Comparison of ENCODE assay signal across 9 cellular contexts in the genomic region with DNA sequence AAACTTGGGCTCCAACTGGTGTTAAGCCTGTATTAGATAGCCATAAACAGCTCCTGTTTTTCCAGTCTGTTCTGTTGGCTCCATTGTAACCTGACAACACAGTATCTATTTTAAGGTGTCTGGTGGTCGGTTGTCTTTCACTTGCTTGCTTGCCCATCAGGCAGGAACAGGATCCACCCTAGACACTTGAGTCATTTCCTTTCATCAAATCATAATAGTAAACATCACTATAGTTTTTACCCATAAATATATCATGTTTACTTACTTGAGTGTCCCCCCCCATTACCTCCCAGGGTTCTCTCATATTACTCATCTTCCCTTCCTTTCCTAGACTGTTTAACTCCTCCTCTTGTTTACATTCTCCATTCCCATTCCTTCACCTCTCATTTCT.
DNase-seq lines count a peak whose midpoint lies in the region; ATAC-seq lines count a peak whose summit lies in the region.
"Had no signal": no experiment of that assay in that cellular context is flagged by ENCODE, and none has a peak within 500 bp of the region (broad histone marks: within the 10 kb centered on the region; RNA-seq: fewer than 3 reads in every experiment).

No MANE protein-coding gene starts in this region.

- H3K27ac Mint-ChIP-seq in stimulated activated naive CD8-positive, alpha-beta T cell treated with anti-CD3 and anti-CD28 coated beads, Interleukin-15, Interleukin-2, amounts not matched to agents 100 ng/mL and 50 ng/mL, for 24 hours, result peak overlapping the region; percentile 18
- H3K27ac Mint-ChIP-seq in activated naive CD8-positive, alpha-beta T cell, result peak overlapping the region; percentile 66

- no peak for DNase-seq in stimulated activated naive CD8-positive, alpha-beta T cell treated with anti-CD3 and anti-CD28 coated beads, Interleukin-15, Interleukin-2, amounts not matched to agents 100 U/mL and 50 U/mL, for 24 hours
- DNase-seq in kidney glomerular epithelial cell (lab: John Stamatoyannopoulos, UW) (peak; percentile 60), NCI-H187 (lab: John Stamatoyannopoulos, UW) (no peak), amygdala (lab: John Stamatoyannopoulos, UW) (no peak)
- no peak for DNase-seq in stimulated activated CD4-positive, alpha-beta T cell treated with anti-CD3 and anti-CD28 coated beads, Interleukin-1b, Interleukin-23, amount 100 ng/mL, for 48 hours
- DNase-seq: cerebellar nuclear complex had no signal

- H3K36me3 Mint-ChIP-seq in stimulated activated naive CD8-positive, alpha-beta T cell treated with anti-CD3 and anti-CD28 coated beads, Interleukin-15, Interleukin-2, amounts not matched to agents 100 ng/mL and 50 ng/mL, for 24 hours (ENCODE audit: low read depth), result peaks cover 27% of the 10 kb centered on the region
- H3K36me3 Mint-ChIP-seq in activated naive CD8-positive, alpha-beta T cell, result no peaks in the 10 kb centered on the region

- ATAC-seq in stimulated activated naive CD8-positive, alpha-beta T cell treated with anti-CD3 and anti-CD28 coated beads, Interleukin-15, Interleukin-2, amounts not matched to agents 100 U/mL and 50 U/mL, for 24 hours, result no peak
- ATAC-seq in GM19035 (IDR thresholded peaks at IDR 0.05; ENCODE audit: unreplicated experiment), result no peak

- H3K27me3 Mint-ChIP-seq in stimulated activated naive CD8-positive, alpha-beta T cell treated with anti-CD3 and anti-CD28 coated beads, Interleukin-15, Interleukin-2, amounts not matched to agents 100 ng/mL and 50 ng/mL, for 24 hours, result no peaks in the 10 kb centered on the region
- no peaks in the 10 kb centered on the region for H3K27me3 Mint-ChIP-seq in activated naive CD8-positive, alpha-beta T cell

- peak overlapping the region; percentile 48 for H3K4me3 Mint-ChIP-seq in stimulated activated naive CD8-positive, alpha-beta T cell treated with anti-CD3 and anti-CD28 coated beads, Interleukin-15, Interleukin-2, amounts not matched to agents 100 ng/mL and 50 ng/mL, for 24 hours
- peak overlapping the region; percentile 85 for H3K4me3 Mint-ChIP-seq in activated naive CD8-positive, alpha-beta T cell

- H3K9me3 Mint-ChIP-seq in stimulated activated naive CD8-positive, alpha-beta T cell treated with anti-CD3 and anti-CD28 coated beads, Interleukin-15, Interleukin-2, amounts not matched to agents 100 ng/mL and 50 ng/mL, for 24 hours, result no peaks in the 10 kb centered on the region
- no peaks in the 10 kb centered on the region for H3K9me3 Mint-ChIP-seq in activated naive CD8-positive, alpha-beta T cell (ENCODE audit: low read depth)

- H3K4me1 Mint-ChIP-seq in stimulated activated naive CD8-positive, alpha-beta T cell treated with anti-CD3 and anti-CD28 coated beads, Interleukin-15, Interleukin-2, amounts not matched to agents 100 ng/mL and 50 ng/mL, for 24 hours (ENCODE audit: low read depth), result peaks cover 74% of the 10 kb centered on the region
- peaks cover 65% of the 10 kb centered on the region for H3K4me1 Mint-ChIP-seq in activated naive CD8-positive, alpha-beta T cell (ENCODE audit: low read depth)
